In genomic region chr6:73696990-73697651, GRCh38 we compare ENCODE assay signal across 7 cellular contexts. TPM values are rescaled to one million over a fixed set of nuclear protein-coding genes. Genes with fewer than 3 reads are reported as not detected.
A peak's percentile ranks its signal among the peaks of the same experiment; 100 is the strongest.
DNase-seq lines count a peak whose midpoint lies in the region; ATAC-seq and TF ChIP-seq lines count a peak whose summit lies in the region.

No MANE protein-coding gene starts in this region.

- H3K4me3 ChIP-seq in smooth muscle cell: peak overlapping the region; percentile 62

- no peaks in the 10 kb centered on the region for H3K4me1 ChIP-seq in smooth muscle cell (ENCODE audit: low read depth)

- WGBS in smooth muscle cell (ENCODE audit: low lambda C conversion rate): 82% methylated on average over 10 of the region's 10 CpGs

- no peaks in the 10 kb centered on the region for H3K36me3 ChIP-seq in smooth muscle cell (ENCODE audit: low read depth)

- peak overlapping the region; percentile 92 for H3K4me2 ChIP-seq in smooth muscle cell

- peak; percentile 35 for TF ChIP-seq POLR2A in erythroblast (IDR thresholded peaks at IDR 0.05; ENCODE audit: low read length)

- H3K27me3 ChIP-seq in smooth muscle cell (ENCODE audit: low read depth): no peaks in the 10 kb centered on the region

- DNase-seq in RWPE1 (ENCODE audit: low spot score): no peak
- DNase-seq in erythroblast (lab: John Stamatoyannopoulos, UW): no peak
- no peak for DNase-seq in smooth muscle cell (lab: John Stamatoyannopoulos, UW; ENCODE audit: unreplicated experiment)
- DNase-seq in 8988T: no peak
- no peak for DNase-seq in anterior cingulate cortex (lab: John Stamatoyannopoulos, UW)
- DNase-seq in NCI-H446 (lab: John Stamatoyannopoulos, UW): no peak

- TF ChIP-seq CTCF in RWPE1 (conservative IDR thresholded peaks at IDR 0.05; ENCODE audit: low read depth) (no peak), smooth muscle cell (IDR thresholded peaks at IDR 0.05; ENCODE audit: borderline replicate concordance, insufficient read depth, poor library complexity, severe bottlenecking) (no peak)

- H3K9ac ChIP-seq in smooth muscle cell (ENCODE audit: low read depth): peak overlapping the region; percentile 96

- H3K9me3 ChIP-seq in smooth muscle cell (replicated peaks; ENCODE audit: low read depth): no peaks in the 10 kb centered on the region

- H4K20me1 ChIP-seq in smooth muscle cell (ENCODE audit: low read depth): no peaks in the 10 kb centered on the region

- peak; percentile 31 for ATAC-seq in GM21786 (IDR thresholded peaks at IDR 0.05; ENCODE audit: unreplicated experiment)

- CTCF ChIA-PET in RWPE1 (lab: Yijun Ruan, JAX): interaction anchor here (0.6 kb wide), 1 partner anchor 81 kb away, joined by 3 read pairs; no protein-coding TSS in a partner anchor

- H3K27ac ChIP-seq in RWPE1 (peak overlapping the region; percentile 66), smooth muscle cell (ENCODE audit: low read depth) (peak overlapping the region; percentile 97)

- H2AFZ ChIP-seq in smooth muscle cell (ENCODE audit: low read depth): peak overlapping the region; percentile 87

- peaks cover 12% of the 10 kb centered on the region for H3F3A ChIP-seq in smooth muscle cell (ENCODE audit: low read depth)

- POLR2A ChIA-PET in RWPE1 (lab: Yijun Ruan, JAX; ENCODE audit: low non-redundant PET): no interaction called here

- no peaks in the 10 kb centered on the region for H3K79me2 ChIP-seq in smooth muscle cell (ENCODE audit: low read depth)

RNA-seq across cellular contexts. Expression of gene CD109, which starts 1.1 kb away (rescaled TPM):
- total RNA-seq in smooth muscle cell: 28.0 and 31.1 TPM in 2 replicates
- polyA plus RNA-seq in smooth muscle cell: 4.6 and 7.7 TPM in 2 replicates

RNA-seq across cellular contexts. Expression of gene SLC17A5, which starts 43.3 kb away (rescaled TPM):
- total RNA-seq in smooth muscle cell: 36.4 and 49.0 TPM in 2 replicates
- polyA plus RNA-seq in smooth muscle cell: 27.6 and 39.9 TPM in 2 replicates
